8 cellular contexts compared by ENCODE assay signal in genomic region chr19:49929121-49929610, GRCh38. TPM values are rescaled to one million over a fixed set of nuclear protein-coding genes. Genes with fewer than 3 reads are reported as not detected.
DNase-seq lines count a peak whose midpoint lies in the region; ATAC-seq lines count a peak whose summit lies in the region.

ATF5 (plus strand) TSS chr19:49929205; CDS start chr19:49930851, 1,646 bp downstream.
A gene with protein sequence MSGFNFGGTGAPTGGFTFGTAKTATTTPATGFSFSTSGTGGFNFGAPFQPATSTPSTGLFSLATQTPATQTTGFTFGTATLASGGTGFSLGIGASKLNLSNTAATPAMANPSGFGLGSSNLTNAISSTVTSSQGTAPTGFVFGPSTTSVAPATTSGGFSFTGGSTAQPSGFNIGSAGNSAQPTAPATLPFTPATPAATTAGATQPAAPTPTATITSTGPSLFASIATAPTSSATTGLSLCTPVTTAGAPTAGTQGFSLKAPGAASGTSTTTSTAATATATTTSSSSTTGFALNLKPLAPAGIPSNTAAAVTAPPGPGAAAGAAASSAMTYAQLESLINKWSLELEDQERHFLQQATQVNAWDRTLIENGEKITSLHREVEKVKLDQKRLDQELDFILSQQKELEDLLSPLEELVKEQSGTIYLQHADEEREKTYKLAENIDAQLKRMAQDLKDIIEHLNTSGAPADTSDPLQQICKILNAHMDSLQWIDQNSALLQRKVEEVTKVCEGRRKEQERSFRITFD (minus strand): TSS chr19:49929504. CDS start chr19:49909807, 19,697 bp downstream.

- H3K27ac Mint-ChIP-seq in CD4-positive, CD25-positive, alpha-beta regulatory T cell = peak within 1 kb of the TSS; percentile 98 to 99 (median 98)
- peak within 1 kb of the TSS; percentile 99 for H3K27ac Mint-ChIP-seq in activated CD8-positive, alpha-beta T cell treated with anti-CD3 and anti-CD28 coated beads, Interleukin-2, amount 10 ng/mL, durations not matched to agents 7 days and 5 days

- peaks cover 16% of the 10 kb centered on the region for H3K27me3 Mint-ChIP-seq in CD4-positive, CD25-positive, alpha-beta regulatory T cell
- H3K27me3 Mint-ChIP-seq in activated CD8-positive, alpha-beta T cell treated with anti-CD3 and anti-CD28 coated beads, Interleukin-2, amount 10 ng/mL, durations not matched to agents 7 days and 5 days (ENCODE audit: low read depth) = no peaks in the 10 kb centered on the region

- no peaks in the 10 kb centered on the region for H3K9me3 ChIP-seq in CD4-positive, CD25-positive, alpha-beta regulatory T cell (ENCODE audit: control insufficient read depth in 2 of 2, low read length in 2 of 2)
- no peaks in the 10 kb centered on the region for H3K9me3 ChIP-seq in ectodermal cell (ENCODE audit: control insufficient read depth, low read length)

- peaks cover 9% of the 10 kb centered on the region for H3K36me3 Mint-ChIP-seq in CD4-positive, CD25-positive, alpha-beta regulatory T cell
- peaks cover 58% of the 10 kb centered on the region for H3K36me3 Mint-ChIP-seq in activated CD8-positive, alpha-beta T cell treated with anti-CD3 and anti-CD28 coated beads, Interleukin-2, amount 10 ng/mL, durations not matched to agents 7 days and 5 days (ENCODE audit: low read depth)

- peaks cover 24% of the 10 kb centered on the region for H3K36me3 ChIP-seq in CD4-positive, CD25-positive, alpha-beta regulatory T cell (ENCODE audit: control insufficient read depth, insufficient read depth, low read length)
- peaks cover 16% of the 10 kb centered on the region for H3K36me3 ChIP-seq in ectodermal cell (ENCODE audit: control insufficient read depth, insufficient read depth, low read length)

- H3K9me3 Mint-ChIP-seq in CD4-positive, CD25-positive, alpha-beta regulatory T cell = peaks cover 0 to 3% (median 0%) of the 10 kb centered on the region in 7 donors
- H3K9me3 Mint-ChIP-seq in activated CD8-positive, alpha-beta T cell treated with anti-CD3 and anti-CD28 coated beads, Interleukin-2, amount 10 ng/mL, durations not matched to agents 7 days and 5 days (ENCODE audit: insufficient read depth) = no peaks in the 10 kb centered on the region

- H3K4me1 Mint-ChIP-seq in CD4-positive, CD25-positive, alpha-beta regulatory T cell = peaks cover 11 to 79% (median 51%) of the 10 kb centered on the region in 4 donors
- H3K4me1 Mint-ChIP-seq in activated CD8-positive, alpha-beta T cell treated with anti-CD3 and anti-CD28 coated beads, Interleukin-2, amount 10 ng/mL, durations not matched to agents 7 days and 5 days (ENCODE audit: low read depth) = peaks cover 70% of the 10 kb centered on the region

- H3K27ac ChIP-seq in CD4-positive, CD25-positive, alpha-beta regulatory T cell (ENCODE audit: insufficient read depth, low read length, poor library complexity, severe bottlenecking) = peak within 1 kb of the TSS; percentile 95
- peak within 1 kb of the TSS; percentile 93 for H3K27ac ChIP-seq in ectodermal cell (ENCODE audit: insufficient read depth, low read depth, low read length, poor library complexity, severe bottlenecking)

- CTCF ChIA-PET in activated CD8-positive, alpha-beta T cell treated with anti-CD3 and anti-CD28 coated beads, Interleukin-2, amount 10 ng/mL, durations not matched to agents 7 days and 5 days (lab: Charles Lee) = interaction anchor here (0.7 to 3.3 kb wide), 6 partner anchors 9 to 96 kb away, joined by 3 to 11 read pairs (median 4); partner anchors contain the start of genes VRK3 and ZNF473

- POLR2A ChIA-PET in activated CD8-positive, alpha-beta T cell treated with anti-CD3 and anti-CD28 coated beads, Interleukin-2, amount 10 ng/mL, durations not matched to agents 7 days and 5 days (lab: Charles Lee) = interaction anchor here (0.8 to 2.5 kb wide), 17 partner anchors 10 to 876 kb away, joined by 3 to 27 read pairs (median 4); partner anchors contain the start of genes AKT1S1, AP2A1, IL4I1 and SCAF1

- ATAC-seq in CD4-positive, CD25-positive, alpha-beta regulatory T cell (ENCODE audit: low read depth in 2 of 2) = peak; percentile 34 to 42
- ATAC-seq in GM19438 (IDR thresholded peaks at IDR 0.05; ENCODE audit: low read depth, unreplicated experiment) (peak; percentile 36), HG03575 (IDR thresholded peaks at IDR 0.05; ENCODE audit: extremely low read depth, insufficient number of reproducible peaks, low FRiP score, unreplicated experiment) (peak; percentile 17)
- ATAC-seq in activated CD8-positive, alpha-beta T cell treated with anti-CD3 and anti-CD28 coated beads, Interleukin-2, amount 10 ng/mL, durations not matched to agents 7 days and 5 days = peak; percentile 56

- H3K4me3 ChIP-seq in CD4-positive, CD25-positive, alpha-beta regulatory T cell (ENCODE audit: low read depth, low read length) = peak within 1 kb of the TSS; percentile 84
- peak within 1 kb of the TSS; percentile 78 for H3K4me3 ChIP-seq in ectodermal cell (ENCODE audit: insufficient read depth, low read depth, low read length)

- no peaks in the 10 kb centered on the region for H3K27me3 ChIP-seq in CD4-positive, CD25-positive, alpha-beta regulatory T cell (ENCODE audit: control insufficient read depth, insufficient read depth, low read length)
- H3K27me3 ChIP-seq in ectodermal cell (ENCODE audit: control insufficient read depth, insufficient read depth, low read length, poor library complexity, severe bottlenecking) = no peaks in the 10 kb centered on the region

- DNase-seq in CD4-positive, CD25-positive, alpha-beta regulatory T cell = peak; percentile 86 to 93 (median 90)
- peak; percentile 87 for DNase-seq in NCI-H774 (lab: John Stamatoyannopoulos, UW)
- DNase-seq in activated CD8-positive, alpha-beta T cell treated with anti-CD3 and anti-CD28 coated beads, Interleukin-2, amount 10 ng/mL, durations not matched to agents 7 days and 5 days = peak; percentile 93
- peak; percentile 83 to 89 for DNase-seq in lung microvascular endothelial cell (ENCODE audit: low read depth in 2 of 2)
- DNase-seq in stimulated activated CD4-positive, alpha-beta T cell treated with anti-CD3 and anti-CD28 coated beads, TNF-alpha, amount 100 ng/mL, for 48 hours (ENCODE audit: low read depth in 3 of 3) = peak; percentile 86 to 92 (median 86)

- H3K4me3 Mint-ChIP-seq in CD4-positive, CD25-positive, alpha-beta regulatory T cell = peak within 1 kb of the TSS; percentile 97 to 99 (median 97)
- peak within 1 kb of the TSS; percentile 97 for H3K4me3 Mint-ChIP-seq in activated CD8-positive, alpha-beta T cell treated with anti-CD3 and anti-CD28 coated beads, Interleukin-2, amount 10 ng/mL, durations not matched to agents 7 days and 5 days

- peaks cover 58% of the 10 kb centered on the region for H3K4me1 ChIP-seq in CD4-positive, CD25-positive, alpha-beta regulatory T cell (ENCODE audit: control insufficient read depth, insufficient read depth, low read length, poor library complexity, severe bottlenecking)
- peaks cover 10% of the 10 kb centered on the region for H3K4me1 ChIP-seq in ectodermal cell (ENCODE audit: control insufficient read depth, insufficient read depth, low read length)

- WGBS in ectodermal cell, 2 experiments = 0% methylated on average over 48 of the region's 48 CpGs

RNA-seq across cellular contexts. Expression of gene ATF5, which starts in this region (rescaled TPM):
- total RNA-seq in CD4-positive, CD25-positive, alpha-beta regulatory T cell = 19.7 TPM
- 1 to 10 TPM in 2 of 4 donors, under 1 TPM in 2; 0.60 to 1.5 (median 1.1) TPM for polyA plus RNA-seq in CD4-positive, CD25-positive, alpha-beta regulatory T cell
- total RNA-seq in activated CD8-positive, alpha-beta T cell treated with anti-CD3 and anti-CD28 coated beads, Interleukin-2, amount 10 ng/mL, durations not matched to agents 7 days and 5 days = 1 to 10 TPM; 7.1 to 9.3 TPM
- polyA plus RNA-seq in ectodermal cell (2013, experiment 1 of 4) = 16.0 TPM
- polyA plus RNA-seq in ectodermal cell (2013, experiment 2 of 4) = 13.4 TPM
- 10.0 TPM for polyA plus RNA-seq in ectodermal cell (2013, experiment 3 of 4)
- 10.5 TPM for polyA plus RNA-seq in ectodermal cell (2013, experiment 4 of 4)
- total RNA-seq in lung microvascular endothelial cell = 2.4 and 3.4 TPM in 2 replicates

RNA-seq across cellular contexts. Expression of the second gene that starts in this region (rescaled TPM):
- 43.1 TPM for total RNA-seq in CD4-positive, CD25-positive, alpha-beta regulatory T cell
- 10 to 100 TPM; 40.2 to 47.2 (median 41.3) TPM for polyA plus RNA-seq in CD4-positive, CD25-positive, alpha-beta regulatory T cell
- 100 to 1,000 TPM; 116 to 122 TPM for total RNA-seq in activated CD8-positive, alpha-beta T cell treated with anti-CD3 and anti-CD28 coated beads, Interleukin-2, amount 10 ng/mL, durations not matched to agents 7 days and 5 days
- 109 TPM for polyA plus RNA-seq in ectodermal cell (2013, experiment 1 of 4)
- 119 TPM for polyA plus RNA-seq in ectodermal cell (2013, experiment 2 of 4)
- 90.7 TPM for polyA plus RNA-seq in ectodermal cell (2013, experiment 3 of 4)
- polyA plus RNA-seq in ectodermal cell (2013, experiment 4 of 4) = 95.0 TPM
- 14.4 and 18.1 TPM in 2 replicates for total RNA-seq in lung microvascular endothelial cell

Comparison
In these comparisons a context has a peak if more than half of its experiments do, and no peak if none do; other contexts are left out.
1. Peak in every context shown above with its lines: DNase-seq, ATAC-seq, H3K4me3 ChIP-seq and H3K27ac ChIP-seq.